ENCODE assay signal across 1 cellular context in the genomic region with DNA sequence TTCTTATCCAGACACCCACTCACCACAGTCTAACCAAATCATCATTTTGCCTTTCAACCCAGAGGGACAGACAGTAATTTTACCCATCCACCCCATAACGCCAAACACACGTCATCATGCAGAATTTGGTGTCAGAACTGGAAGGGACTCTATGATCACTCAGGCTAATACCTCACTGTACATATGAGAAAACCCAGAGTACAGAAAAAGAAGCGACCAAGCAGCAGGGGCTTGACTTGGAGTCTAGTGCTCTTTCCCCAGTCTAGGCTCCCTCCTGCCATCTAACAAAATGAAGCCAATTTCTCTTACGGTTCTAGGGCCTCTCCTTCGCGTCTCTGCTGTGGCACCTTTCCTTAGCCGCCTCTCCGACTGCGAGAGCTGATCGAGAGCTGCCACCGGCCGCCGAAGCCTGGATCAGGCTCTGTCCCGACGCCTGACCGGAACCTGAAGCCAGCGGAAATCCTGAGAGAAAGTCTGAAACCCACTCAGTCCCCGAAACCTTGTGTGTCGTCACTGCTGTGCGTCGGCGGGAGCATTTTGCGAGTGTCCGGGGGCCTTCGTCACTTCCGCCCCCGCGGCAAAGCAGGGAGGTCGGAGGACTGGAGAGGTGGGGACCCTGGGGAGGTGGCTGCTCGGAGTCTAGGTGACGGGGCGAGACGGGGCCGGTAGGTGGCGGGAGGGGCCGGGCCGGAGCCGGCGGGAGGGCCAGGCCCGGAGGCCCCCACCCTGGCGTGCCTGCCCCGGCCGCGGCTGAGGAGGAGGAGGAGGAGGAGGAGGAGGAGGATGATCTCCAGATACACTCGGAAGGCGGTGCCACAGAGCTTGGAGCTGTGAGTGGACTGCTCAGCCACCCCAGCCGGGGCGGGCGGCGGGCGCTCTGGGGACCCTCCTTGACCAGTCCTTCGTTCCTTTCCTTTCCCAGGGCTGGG.
TF ChIP-seq lines count a peak whose summit lies in the region.

A gene (minus strand): TSS at position 452 of the 929 bp plus-strand sequence. CDS start 4,071 bp downstream, outside the sequence.
A gene (plus strand): TSS at position 563 of the 929 bp plus-strand sequence. CDS start 221 bp downstream, at position 784.

TF ChIP-seq in K562, 482 proteins besides CTCF, POLR2A, EP300 and RAD21 (continued from another document and continues in another):
- TF ChIP-seq, protein P1, sequence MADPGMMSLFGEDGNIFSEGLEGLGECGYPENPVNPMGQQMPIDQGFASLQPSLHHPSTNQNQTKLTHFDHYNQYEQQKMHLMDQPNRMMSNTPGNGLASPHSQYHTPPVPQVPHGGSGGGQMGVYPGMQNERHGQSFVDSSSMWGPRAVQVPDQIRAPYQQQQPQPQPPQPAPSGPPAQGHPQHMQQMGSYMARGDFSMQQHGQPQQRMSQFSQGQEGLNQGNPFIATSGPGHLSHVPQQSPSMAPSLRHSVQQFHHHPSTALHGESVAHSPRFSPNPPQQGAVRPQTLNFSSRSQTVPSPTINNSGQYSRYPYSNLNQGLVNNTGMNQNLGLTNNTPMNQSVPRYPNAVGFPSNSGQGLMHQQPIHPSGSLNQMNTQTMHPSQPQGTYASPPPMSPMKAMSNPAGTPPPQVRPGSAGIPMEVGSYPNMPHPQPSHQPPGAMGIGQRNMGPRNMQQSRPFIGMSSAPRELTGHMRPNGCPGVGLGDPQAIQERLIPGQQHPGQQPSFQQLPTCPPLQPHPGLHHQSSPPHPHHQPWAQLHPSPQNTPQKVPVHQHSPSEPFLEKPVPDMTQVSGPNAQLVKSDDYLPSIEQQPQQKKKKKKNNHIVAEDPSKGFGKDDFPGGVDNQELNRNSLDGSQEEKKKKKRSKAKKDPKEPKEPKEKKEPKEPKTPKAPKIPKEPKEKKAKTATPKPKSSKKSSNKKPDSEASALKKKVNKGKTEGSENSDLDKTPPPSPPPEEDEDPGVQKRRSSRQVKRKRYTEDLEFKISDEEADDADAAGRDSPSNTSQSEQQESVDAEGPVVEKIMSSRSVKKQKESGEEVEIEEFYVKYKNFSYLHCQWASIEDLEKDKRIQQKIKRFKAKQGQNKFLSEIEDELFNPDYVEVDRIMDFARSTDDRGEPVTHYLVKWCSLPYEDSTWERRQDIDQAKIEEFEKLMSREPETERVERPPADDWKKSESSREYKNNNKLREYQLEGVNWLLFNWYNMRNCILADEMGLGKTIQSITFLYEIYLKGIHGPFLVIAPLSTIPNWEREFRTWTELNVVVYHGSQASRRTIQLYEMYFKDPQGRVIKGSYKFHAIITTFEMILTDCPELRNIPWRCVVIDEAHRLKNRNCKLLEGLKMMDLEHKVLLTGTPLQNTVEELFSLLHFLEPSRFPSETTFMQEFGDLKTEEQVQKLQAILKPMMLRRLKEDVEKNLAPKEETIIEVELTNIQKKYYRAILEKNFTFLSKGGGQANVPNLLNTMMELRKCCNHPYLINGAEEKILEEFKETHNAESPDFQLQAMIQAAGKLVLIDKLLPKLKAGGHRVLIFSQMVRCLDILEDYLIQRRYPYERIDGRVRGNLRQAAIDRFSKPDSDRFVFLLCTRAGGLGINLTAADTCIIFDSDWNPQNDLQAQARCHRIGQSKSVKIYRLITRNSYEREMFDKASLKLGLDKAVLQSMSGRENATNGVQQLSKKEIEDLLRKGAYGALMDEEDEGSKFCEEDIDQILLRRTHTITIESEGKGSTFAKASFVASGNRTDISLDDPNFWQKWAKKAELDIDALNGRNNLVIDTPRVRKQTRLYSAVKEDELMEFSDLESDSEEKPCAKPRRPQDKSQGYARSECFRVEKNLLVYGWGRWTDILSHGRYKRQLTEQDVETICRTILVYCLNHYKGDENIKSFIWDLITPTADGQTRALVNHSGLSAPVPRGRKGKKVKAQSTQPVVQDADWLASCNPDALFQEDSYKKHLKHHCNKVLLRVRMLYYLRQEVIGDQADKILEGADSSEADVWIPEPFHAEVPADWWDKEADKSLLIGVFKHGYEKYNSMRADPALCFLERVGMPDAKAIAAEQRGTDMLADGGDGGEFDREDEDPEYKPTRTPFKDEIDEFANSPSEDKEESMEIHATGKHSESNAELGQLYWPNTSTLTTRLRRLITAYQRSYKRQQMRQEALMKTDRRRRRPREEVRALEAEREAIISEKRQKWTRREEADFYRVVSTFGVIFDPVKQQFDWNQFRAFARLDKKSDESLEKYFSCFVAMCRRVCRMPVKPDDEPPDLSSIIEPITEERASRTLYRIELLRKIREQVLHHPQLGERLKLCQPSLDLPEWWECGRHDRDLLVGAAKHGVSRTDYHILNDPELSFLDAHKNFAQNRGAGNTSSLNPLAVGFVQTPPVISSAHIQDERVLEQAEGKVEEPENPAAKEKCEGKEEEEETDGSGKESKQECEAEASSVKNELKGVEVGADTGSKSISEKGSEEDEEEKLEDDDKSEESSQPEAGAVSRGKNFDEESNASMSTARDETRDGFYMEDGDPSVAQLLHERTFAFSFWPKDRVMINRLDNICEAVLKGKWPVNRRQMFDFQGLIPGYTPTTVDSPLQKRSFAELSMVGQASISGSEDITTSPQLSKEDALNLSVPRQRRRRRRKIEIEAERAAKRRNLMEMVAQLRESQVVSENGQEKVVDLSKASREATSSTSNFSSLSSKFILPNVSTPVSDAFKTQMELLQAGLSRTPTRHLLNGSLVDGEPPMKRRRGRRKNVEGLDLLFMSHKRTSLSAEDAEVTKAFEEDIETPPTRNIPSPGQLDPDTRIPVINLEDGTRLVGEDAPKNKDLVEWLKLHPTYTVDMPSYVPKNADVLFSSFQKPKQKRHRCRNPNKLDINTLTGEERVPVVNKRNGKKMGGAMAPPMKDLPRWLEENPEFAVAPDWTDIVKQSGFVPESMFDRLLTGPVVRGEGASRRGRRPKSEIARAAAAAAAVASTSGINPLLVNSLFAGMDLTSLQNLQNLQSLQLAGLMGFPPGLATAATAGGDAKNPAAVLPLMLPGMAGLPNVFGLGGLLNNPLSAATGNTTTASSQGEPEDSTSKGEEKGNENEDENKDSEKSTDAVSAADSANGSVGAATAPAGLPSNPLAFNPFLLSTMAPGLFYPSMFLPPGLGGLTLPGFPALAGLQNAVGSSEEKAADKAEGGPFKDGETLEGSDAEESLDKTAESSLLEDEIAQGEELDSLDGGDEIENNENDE (IDR thresholded peaks at IDR 0.05; ENCODE audit: low read depth, low read length), result no peak
- 0 out of 2 replicates have a peak, but pooled peaks have one; percentile 56 for TF ChIP-seq ZEB2 (IDR thresholded peaks at IDR 0.05)
- TF ChIP-seq HEY1 (CRISPR knock-in tag; IDR thresholded peaks at IDR 0.05; ENCODE audit: borderline replicate concordance), result no peak
- no peak for TF ChIP-seq FOXJ3 (CRISPR knock-in tag; IDR thresholded peaks at IDR 0.05)
- no peak for TF ChIP-seq TCFL5 (CRISPR knock-in tag; conservative IDR thresholded peaks at IDR 0.05)
- no peak for TF ChIP-seq MCM3 (IDR thresholded peaks at IDR 0.05)
- TF ChIP-seq JUN (IDR thresholded peaks at IDR 0.05; ENCODE audit: borderline replicate concordance, low read depth, low read length), result peak; percentile 82
- TF ChIP-seq JUN (CRISPR knock-in tag; IDR thresholded peaks at IDR 0.05; ENCODE audit: borderline replicate concordance), result no peak
- TF ChIP-seq TOE1 (IDR thresholded peaks at IDR 0.05; ENCODE audit: borderline replicate concordance), result peak; percentile 54
- no peak for TF ChIP-seq TOE1 (CRISPR knock-in tag; IDR thresholded peaks at IDR 0.05; ENCODE audit: borderline replicate concordance, low read depth)
- TF ChIP-seq CSDE1 (IDR thresholded peaks at IDR 0.05), result peak in 1 of 2 experiments; percentile 97; a peak in 2 of 4 replicates
- peak; percentile 90 for TF ChIP-seq ETV1 (tag; conservative IDR thresholded peaks at IDR 0.05; ENCODE audit: low read depth)
- TF ChIP-seq NR4A1 (CRISPR knock-in tag; IDR thresholded peaks at IDR 0.05), result no peak
- TF ChIP-seq NR4A1 (tag; IDR thresholded peaks at IDR 0.05), result 0 out of 2 replicates have a peak, but pooled peaks have one; percentile 31
- no peak for TF ChIP-seq ZNF140 (CRISPR knock-in tag; IDR thresholded peaks at IDR 0.05)
- no peak for TF ChIP-seq ZNF232 (CRISPR knock-in tag; IDR thresholded peaks at IDR 0.05)
- TF ChIP-seq, protein P2, sequence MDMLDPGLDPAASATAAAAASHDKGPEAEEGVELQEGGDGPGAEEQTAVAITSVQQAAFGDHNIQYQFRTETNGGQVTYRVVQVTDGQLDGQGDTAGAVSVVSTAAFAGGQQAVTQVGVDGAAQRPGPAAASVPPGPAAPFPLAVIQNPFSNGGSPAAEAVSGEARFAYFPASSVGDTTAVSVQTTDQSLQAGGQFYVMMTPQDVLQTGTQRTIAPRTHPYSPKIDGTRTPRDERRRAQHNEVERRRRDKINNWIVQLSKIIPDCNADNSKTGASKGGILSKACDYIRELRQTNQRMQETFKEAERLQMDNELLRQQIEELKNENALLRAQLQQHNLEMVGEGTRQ (CRISPR knock-in tag; IDR thresholded peaks at IDR 0.05), result no peak
- no peak for TF ChIP-seq ZNF239 (CRISPR knock-in tag; IDR thresholded peaks at IDR 0.05)
- 0 out of 2 replicates have a peak, but pooled peaks have one; percentile 47 for TF ChIP-seq TCF7 (IDR thresholded peaks at IDR 0.05; ENCODE audit: borderline replicate concordance)
- no peak for TF ChIP-seq SRSF9 (IDR thresholded peaks at IDR 0.05; ENCODE audit: borderline replicate concordance, low read depth, low read length)
- TF ChIP-seq ZNF121 (CRISPR knock-in tag; conservative IDR thresholded peaks at IDR 0.05), result no peak
- TF ChIP-seq, protein P3, sequence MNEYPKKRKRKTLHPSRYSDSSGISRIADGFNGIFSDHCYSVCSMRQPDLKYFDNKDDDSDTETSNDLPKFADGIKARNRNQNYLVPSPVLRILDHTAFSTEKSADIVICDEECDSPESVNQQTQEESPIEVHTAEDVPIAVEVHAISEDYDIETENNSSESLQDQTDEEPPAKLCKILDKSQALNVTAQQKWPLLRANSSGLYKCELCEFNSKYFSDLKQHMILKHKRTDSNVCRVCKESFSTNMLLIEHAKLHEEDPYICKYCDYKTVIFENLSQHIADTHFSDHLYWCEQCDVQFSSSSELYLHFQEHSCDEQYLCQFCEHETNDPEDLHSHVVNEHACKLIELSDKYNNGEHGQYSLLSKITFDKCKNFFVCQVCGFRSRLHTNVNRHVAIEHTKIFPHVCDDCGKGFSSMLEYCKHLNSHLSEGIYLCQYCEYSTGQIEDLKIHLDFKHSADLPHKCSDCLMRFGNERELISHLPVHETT (CRISPR knock-in tag; conservative IDR thresholded peaks at IDR 0.05 in 1 of 2, IDR thresholded peaks at IDR 0.05 in 1 of 2), result peak in 1 of 2 experiments; percentile 98; a peak in 2 of 4 replicates
- TF ChIP-seq NR3C1 (CRISPR knock-in tag; IDR thresholded peaks at IDR 0.05), result no peak
- peak; percentile 95 for TF ChIP-seq MBD2 (IDR thresholded peaks at IDR 0.05; ENCODE audit: borderline replicate concordance, low read depth)
- TF ChIP-seq MEIS2 (IDR thresholded peaks at IDR 0.05; ENCODE audit: partially characterized antibody), result no peak
- TF ChIP-seq SMARCA5 (IDR thresholded peaks at IDR 0.05), result 0 out of 2 replicates have a peak, but pooled peaks have one; percentile 31
- peak; percentile 32; the same call in 1 of the 2 replicates for TF ChIP-seq XRCC5 (IDR thresholded peaks at IDR 0.05; ENCODE audit: low read depth, low read length)
- peak; percentile 80 for TF ChIP-seq SMAD4 (CRISPR knock-in tag; conservative IDR thresholded peaks at IDR 0.05)
- TF ChIP-seq TBP (optimal IDR thresholded peaks at IDR 0.05; ENCODE audit: low read depth, low read length), result peak; percentile 91
- no peak for TF ChIP-seq ZNF76 (CRISPR knock-in tag; IDR thresholded peaks at IDR 0.05; ENCODE audit: borderline replicate concordance)
- peak; percentile 51 for TF ChIP-seq SMAD1 (IDR thresholded peaks at IDR 0.05; ENCODE audit: low read depth, low read length, partially characterized antibody)
- TF ChIP-seq, protein P4, sequence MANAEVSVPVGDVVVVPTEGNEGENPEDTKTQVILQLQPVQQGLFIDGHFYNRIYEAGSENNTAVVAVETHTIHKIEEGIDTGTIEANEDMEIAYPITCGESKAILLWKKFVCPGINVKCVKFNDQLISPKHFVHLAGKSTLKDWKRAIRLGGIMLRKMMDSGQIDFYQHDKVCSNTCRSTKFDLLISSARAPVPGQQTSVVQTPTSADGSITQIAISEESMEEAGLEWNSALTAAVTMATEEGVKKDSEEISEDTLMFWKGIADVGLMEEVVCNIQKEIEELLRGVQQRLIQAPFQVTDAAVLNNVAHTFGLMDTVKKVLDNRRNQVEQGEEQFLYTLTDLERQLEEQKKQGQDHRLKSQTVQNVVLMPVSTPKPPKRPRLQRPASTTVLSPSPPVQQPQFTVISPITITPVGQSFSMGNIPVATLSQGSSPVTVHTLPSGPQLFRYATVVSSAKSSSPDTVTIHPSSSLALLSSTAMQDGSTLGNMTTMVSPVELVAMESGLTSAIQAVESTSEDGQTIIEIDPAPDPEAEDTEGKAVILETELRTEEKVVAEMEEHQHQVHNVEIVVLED (CRISPR knock-in tag; IDR thresholded peaks at IDR 0.05), result no peak
- TF ChIP-seq, protein P5, sequence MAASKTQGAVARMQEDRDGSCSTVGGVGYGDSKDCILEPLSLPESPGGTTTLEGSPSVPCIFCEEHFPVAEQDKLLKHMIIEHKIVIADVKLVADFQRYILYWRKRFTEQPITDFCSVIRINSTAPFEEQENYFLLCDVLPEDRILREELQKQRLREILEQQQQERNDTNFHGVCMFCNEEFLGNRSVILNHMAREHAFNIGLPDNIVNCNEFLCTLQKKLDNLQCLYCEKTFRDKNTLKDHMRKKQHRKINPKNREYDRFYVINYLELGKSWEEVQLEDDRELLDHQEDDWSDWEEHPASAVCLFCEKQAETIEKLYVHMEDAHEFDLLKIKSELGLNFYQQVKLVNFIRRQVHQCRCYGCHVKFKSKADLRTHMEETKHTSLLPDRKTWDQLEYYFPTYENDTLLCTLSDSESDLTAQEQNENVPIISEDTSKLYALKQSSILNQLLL (CRISPR knock-in tag; IDR thresholded peaks at IDR 0.05; ENCODE audit: borderline replicate concordance), result no peak
- TF ChIP-seq, protein P6, sequence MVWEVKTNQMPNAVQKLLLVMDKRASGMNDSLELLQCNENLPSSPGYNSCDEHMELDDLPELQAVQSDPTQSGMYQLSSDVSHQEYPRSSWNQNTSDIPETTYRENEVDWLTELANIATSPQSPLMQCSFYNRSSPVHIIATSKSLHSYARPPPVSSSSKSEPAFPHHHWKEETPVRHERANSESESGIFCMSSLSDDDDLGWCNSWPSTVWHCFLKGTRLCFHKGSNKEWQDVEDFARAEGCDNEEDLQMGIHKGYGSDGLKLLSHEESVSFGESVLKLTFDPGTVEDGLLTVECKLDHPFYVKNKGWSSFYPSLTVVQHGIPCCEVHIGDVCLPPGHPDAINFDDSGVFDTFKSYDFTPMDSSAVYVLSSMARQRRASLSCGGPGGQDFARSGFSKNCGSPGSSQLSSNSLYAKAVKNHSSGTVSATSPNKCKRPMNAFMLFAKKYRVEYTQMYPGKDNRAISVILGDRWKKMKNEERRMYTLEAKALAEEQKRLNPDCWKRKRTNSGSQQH (CRISPR knock-in tag; IDR thresholded peaks at IDR 0.05), result no peak
- TF ChIP-seq ZNF224 (CRISPR knock-in tag; IDR thresholded peaks at IDR 0.05), result no peak
